ENCODE assay signal across 8 cellular contexts in the genomic region with DNA sequence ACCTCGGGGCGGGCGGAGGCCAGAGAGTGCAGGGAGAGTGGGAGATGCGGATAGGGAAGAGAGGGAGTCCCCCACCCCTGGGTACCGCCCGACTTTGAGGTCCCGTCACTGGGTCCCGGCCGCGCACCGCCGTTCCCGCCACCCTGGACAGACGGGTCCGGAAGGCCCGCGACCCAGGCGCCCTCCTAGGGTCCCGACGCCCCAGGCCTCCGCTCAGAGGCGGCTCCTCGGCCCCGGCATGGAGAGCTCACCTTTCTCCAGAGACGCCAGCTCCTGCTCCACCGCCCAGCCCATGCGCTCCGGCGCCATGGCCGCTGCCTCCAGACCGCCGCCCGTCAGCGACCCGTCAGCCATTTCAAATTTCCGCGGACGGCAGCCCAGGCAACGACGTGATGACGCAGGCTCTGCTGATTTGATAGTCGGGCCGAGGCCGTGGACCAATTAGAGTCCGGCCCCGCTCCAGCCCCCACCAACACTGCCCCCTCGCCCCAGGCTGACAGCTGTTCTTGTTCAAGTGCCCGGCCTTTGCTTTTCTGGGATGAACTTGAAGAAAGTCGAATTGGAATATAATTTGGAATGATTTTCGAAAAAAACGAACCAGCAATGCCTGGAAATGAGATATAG. TPM values are rescaled to one million over a fixed set of nuclear protein-coding genes. Genes with fewer than 3 reads are reported as not detected.
DNase-seq lines count a peak whose midpoint lies in the region; ATAC-seq and TF ChIP-seq lines count a peak whose summit lies in the region.

A gene with protein sequence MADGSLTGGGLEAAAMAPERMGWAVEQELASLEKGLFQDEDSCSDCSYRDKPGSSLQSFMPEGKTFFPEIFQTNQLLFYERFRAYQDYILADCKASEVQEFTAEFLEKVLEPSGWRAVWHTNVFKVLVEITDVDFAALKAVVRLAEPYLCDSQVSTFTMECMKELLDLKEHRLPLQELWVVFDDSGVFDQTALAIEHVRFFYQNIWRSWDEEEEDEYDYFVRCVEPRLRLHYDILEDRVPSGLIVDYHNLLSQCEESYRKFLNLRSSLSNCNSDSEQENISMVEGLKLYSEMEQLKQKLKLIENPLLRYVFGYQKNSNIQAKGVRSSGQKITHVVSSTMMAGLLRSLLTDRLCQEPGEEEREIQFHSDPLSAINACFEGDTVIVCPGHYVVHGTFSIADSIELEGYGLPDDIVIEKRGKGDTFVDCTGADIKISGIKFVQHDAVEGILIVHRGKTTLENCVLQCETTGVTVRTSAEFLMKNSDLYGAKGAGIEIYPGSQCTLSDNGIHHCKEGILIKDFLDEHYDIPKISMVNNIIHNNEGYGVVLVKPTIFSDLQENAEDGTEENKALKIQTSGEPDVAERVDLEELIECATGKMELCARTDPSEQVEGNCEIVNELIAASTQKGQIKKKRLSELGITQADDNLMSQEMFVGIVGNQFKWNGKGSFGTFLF (minus strand): TSS at position 374 of the 624 bp plus-strand sequence. CDS start 20 bp downstream, at position 354.

- TF ChIP-seq CTCF in BE2C (IDR thresholded peaks at IDR 0.05; ENCODE audit: low read depth, low read length), result no peak
- no peak for TF ChIP-seq CTCF in liver (IDR thresholded peaks at IDR 0.05; ENCODE audit: low read depth, low read length, missing input control)

- H3K36me3 ChIP-seq in BE2C, result peaks cover 12% of the 10 kb centered on the region
- H3K36me3 ChIP-seq in liver (ENCODE audit: control insufficient read depth in 4 of 4, insufficient read depth in 3 of 4, low read depth in 1 of 4, low read length in 3 of 4), result no peaks in the 10 kb centered on the region

- intact Hi-C loops in dendritic cell treated with granulocyte-macrophage colony-stimulating factor and Interleukin-4, amounts not matched to agents 40 ng/mL and 50 ng/mL, for 4 days (cut with micrococcal nuclease), result loop anchor here (2.0 kb wide), 1 partner anchor 68 kb away; a partner anchor contains a TSS

- no peaks in the 10 kb centered on the region for H3K27me3 Mint-ChIP-seq in dendritic cell treated with granulocyte-macrophage colony-stimulating factor and Interleukin-4, amounts not matched to agents 40 ng/mL and 50 ng/mL, for 4 days

- no peak within 1 kb of the TSS for H3K9ac ChIP-seq in liver (ENCODE audit: low read depth in 1 of 2, low read length in 2 of 2)

- H3K36me3 Mint-ChIP-seq in dendritic cell treated with granulocyte-macrophage colony-stimulating factor and Interleukin-4, amounts not matched to agents 40 ng/mL and 50 ng/mL, for 4 days (ENCODE audit: low read depth), result peaks cover 16% of the 10 kb centered on the region

- ATAC-seq in HG03354 (IDR thresholded peaks at IDR 0.05; ENCODE audit: poor library complexity, severe bottlenecking, unreplicated experiment), result peak; percentile 96

- H3K4me1 ChIP-seq in BE2C, result no peaks in the 10 kb centered on the region; the same call in 1 of the 2 replicates
- H3K4me1 ChIP-seq in liver (ENCODE audit: control insufficient read depth in 4 of 4, insufficient read depth in 4 of 4, low read length in 3 of 4), result peaks cover 5 to 11% (median 6%) of the 10 kb centered on the region in 4 donors

- peak within 1 kb of the TSS; percentile 88 for H3K27ac Mint-ChIP-seq in dendritic cell treated with granulocyte-macrophage colony-stimulating factor and Interleukin-4, amounts not matched to agents 40 ng/mL and 50 ng/mL, for 4 days

- H3K4me3 ChIP-seq in BE2C (ENCODE audit: low read depth, low read length) (peak within 1 kb of the TSS; percentile 95), liver (ENCODE audit: low read depth in 1 of 3, low read length in 3 of 3) (peak within 1 kb of the TSS in 2 of 3 donors; percentile 37 to 56)

- H3K9me3 ChIP-seq in BE2C, result no peaks in the 10 kb centered on the region
- no peaks in the 10 kb centered on the region for H3K9me3 ChIP-seq in liver (ENCODE audit: control insufficient read depth in 4 of 4, low read length in 3 of 4)

- 2% methylated on average over 51 of the region's 51 CpGs for WGBS in liver

- H3K27me3 ChIP-seq in BE2C (no peaks in the 10 kb centered on the region), liver (ENCODE audit: control insufficient read depth in 4 of 4, insufficient read depth in 4 of 4, low read length in 3 of 4) (no peaks in the 10 kb centered on the region)

- H3K9me3 Mint-ChIP-seq in dendritic cell treated with granulocyte-macrophage colony-stimulating factor and Interleukin-4, amounts not matched to agents 40 ng/mL and 50 ng/mL, for 4 days, result no peaks in the 10 kb centered on the region

- peak within 1 kb of the TSS; percentile 95 for H3K4me3 Mint-ChIP-seq in dendritic cell treated with granulocyte-macrophage colony-stimulating factor and Interleukin-4, amounts not matched to agents 40 ng/mL and 50 ng/mL, for 4 days

- TF ChIP-seq RAD21 in liver (IDR thresholded peaks at IDR 0.05), result no peak

- DNase-seq in BE2C (peak; percentile 94), NCI-H510A (lab: John Stamatoyannopoulos, UW) (peak; percentile 85)
- DNase-seq in activated CD4-positive, alpha-beta T cell treated with anti-CD3 and anti-CD28 coated beads for 4 hours, result peak; percentile 39 to 51
- peak; percentile 75 for DNase-seq in stimulated activated CD4-positive, alpha-beta T cell treated with anti-CD3 and anti-CD28 coated beads, Interleukin-4, amount 100 ng/mL, for 24 hours

- peak; percentile 86 for TF ChIP-seq POLR2A in GM19099 (IDR thresholded peaks at IDR 0.05; ENCODE audit: extremely low read depth, insufficient read length, low read depth)

- no peak within 1 kb of the TSS for H3K27ac ChIP-seq in liver (ENCODE audit: low read depth in 1 of 2, low read length in 2 of 2)

- peaks cover 26% of the 10 kb centered on the region for H3K4me1 Mint-ChIP-seq in dendritic cell treated with granulocyte-macrophage colony-stimulating factor and Interleukin-4, amounts not matched to agents 40 ng/mL and 50 ng/mL, for 4 days (ENCODE audit: low read depth)

TF ChIP-seq in liver, 16 proteins besides CTCF, POLR2A, EP300 and RAD21:
- TF ChIP-seq, protein P1, sequence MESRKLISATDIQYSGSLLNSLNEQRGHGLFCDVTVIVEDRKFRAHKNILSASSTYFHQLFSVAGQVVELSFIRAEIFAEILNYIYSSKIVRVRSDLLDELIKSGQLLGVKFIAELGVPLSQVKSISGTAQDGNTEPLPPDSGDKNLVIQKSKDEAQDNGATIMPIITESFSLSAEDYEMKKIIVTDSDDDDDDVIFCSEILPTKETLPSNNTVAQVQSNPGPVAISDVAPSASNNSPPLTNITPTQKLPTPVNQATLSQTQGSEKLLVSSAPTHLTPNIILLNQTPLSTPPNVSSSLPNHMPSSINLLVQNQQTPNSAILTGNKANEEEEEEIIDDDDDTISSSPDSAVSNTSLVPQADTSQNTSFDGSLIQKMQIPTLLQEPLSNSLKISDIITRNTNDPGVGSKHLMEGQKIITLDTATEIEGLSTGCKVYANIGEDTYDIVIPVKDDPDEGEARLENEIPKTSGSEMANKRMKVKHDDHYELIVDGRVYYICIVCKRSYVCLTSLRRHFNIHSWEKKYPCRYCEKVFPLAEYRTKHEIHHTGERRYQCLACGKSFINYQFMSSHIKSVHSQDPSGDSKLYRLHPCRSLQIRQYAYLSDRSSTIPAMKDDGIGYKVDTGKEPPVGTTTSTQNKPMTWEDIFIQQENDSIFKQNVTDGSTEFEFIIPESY (IDR thresholded peaks at IDR 0.05), result no peak
- TF ChIP-seq HNF4A (conservative IDR thresholded peaks at IDR 0.05), result no peak
- peak; percentile 58 for TF ChIP-seq YY1 (IDR thresholded peaks at IDR 0.05)

RNA-seq across cellular contexts. Expression of the gene that starts here (rescaled TPM):
- polyA plus RNA-seq in BE2C (2012; ENCODE audit: insufficient read depth, insufficient read length, low read depth), result 4.4 TPM
- total RNA-seq in liver, result 10 to 100 TPM in 1 of 2 donors, under 1 TPM in 1; 0.25 to 21.2 TPM
- under 1 TPM; 0.43 to 0.51 TPM for polyA plus RNA-seq in liver
